Comparison of ENCODE assay signal across 37 cellular contexts in the genomic region with DNA sequence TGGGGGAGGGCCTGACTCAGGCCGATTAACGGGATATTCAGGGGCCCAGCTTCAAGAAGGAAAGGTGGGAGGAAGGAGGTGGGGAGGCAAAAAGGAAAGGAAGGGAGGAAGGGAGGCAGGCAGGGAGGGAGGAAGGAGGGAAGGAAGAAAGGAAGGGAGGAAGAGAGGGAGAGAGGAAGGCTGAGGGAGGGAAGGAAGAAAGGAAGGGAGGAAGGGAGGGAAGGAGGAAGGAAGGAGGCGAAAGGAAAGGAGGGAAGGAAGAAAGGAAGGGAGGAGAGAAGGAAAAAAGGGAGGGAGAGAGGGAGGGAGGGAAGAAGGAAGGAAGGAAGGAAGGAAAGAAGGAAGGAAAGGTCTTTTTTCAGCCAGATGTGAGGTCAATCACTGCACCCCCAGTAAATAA.
DNase-seq lines count a peak whose midpoint lies in the region; ATAC-seq, FAIRE-seq and TF ChIP-seq lines count a peak whose summit lies in the region.
"Had no signal": no experiment of that assay in that cellular context is flagged by ENCODE, and none has a peak within 500 bp of the region (broad histone marks: within the 10 kb centered on the region; RNA-seq: fewer than 3 reads in every experiment).

No MANE protein-coding gene starts in this region.

- H3K4me3 Mint-ChIP-seq in activated T-cell treated with anti-CD3 and anti-CD28 coated beads, Interleukin-2, amount 50 U/mL, for 72 hours, result no peak overlapping the region
- H3K4me3 Mint-ChIP-seq: B cell; CD14-positive monocyte; CD4-positive, alpha-beta memory T cell; CD4-positive, alpha-beta T cell; CD4-positive, CD25-positive, alpha-beta regulatory T cell; CD8-positive, alpha-beta memory T cell; CD8-positive, alpha-beta T cell had no signal

- WGBS in HepG2 (ENCODE audit: low lambda C conversion rate), result 2% methylated on average over 3 of the region's 3 CpGs
- WGBS in right lobe of liver (ENCODE audit: insufficient coverage, low coverage, low lambda C conversion rate, missing lambda C conversion rate), result 36% methylated on average over 3 of the region's 3 CpGs
- WGBS in H1 (ENCODE audit: extremely low coverage in 1 of 2, insufficient coverage in 1 of 2, insufficient read length in 1 of 2, insufficient replicate concordance in 2 of 2, low coverage in 1 of 2, low lambda C conversion rate in 2 of 2, missing lambda C conversion rate in 1 of 2), 2 experiments, result 0% methylated on average over 1 of the region's 3 CpGs; no CpG with 5 or more reads in 1 of the 2 experiments
- 27% methylated on average over 3 of the region's 3 CpGs for WGBS in mesenchymal stem cell

- no peaks in the 10 kb centered on the region for H3K36me3 ChIP-seq in HepG2 (replicated peaks in 1 of 2; ENCODE audit: control insufficient read depth in 1 of 2, insufficient read depth in 2 of 2, low read length in 2 of 2)
- H3K36me3 ChIP-seq in right lobe of liver, result no peaks in the 10 kb centered on the region
- H3K36me3 ChIP-seq in HEK293 (ENCODE audit: control insufficient read depth in 2 of 2, insufficient read depth in 1 of 2, low read length in 2 of 2), result no peaks in the 10 kb centered on the region
- no peaks in the 10 kb centered on the region for H3K36me3 ChIP-seq in H1 (ENCODE audit: control insufficient read depth in 2 of 4, insufficient read depth in 4 of 4, low read length in 3 of 4)
- H3K36me3 ChIP-seq in mesenchymal stem cell (ENCODE audit: control insufficient read depth in 1 of 2, insufficient read depth in 2 of 2, low read depth in 1 of 2, low read length in 2 of 2), result no peaks in the 10 kb centered on the region
- H3K36me3 ChIP-seq: BE2C; BLaER1; BLaER1 treated with 17β-estradiol and CSF1 and Interleukin-3, amounts not matched to agents 10 nM and 100 nM had no signal

- H4K8ac ChIP-seq in H1 (ENCODE audit: extremely low read depth, insufficient read depth, low read length) (no peak overlapping the region), mesenchymal stem cell (ENCODE audit: low read length) (no peak overlapping the region)

- H2BK20ac ChIP-seq in H1 (ENCODE audit: low read length), result peak overlapping the region; percentile 98; the same call in 1 of the 2 replicates

- H4K91ac ChIP-seq in H1 (replicated peaks; ENCODE audit: insufficient read length, low read length) (peak overlapping the region; percentile 70), mesenchymal stem cell (ENCODE audit: low read length) (peak overlapping the region; percentile 28)

- H2BK12ac ChIP-seq in H1 (ENCODE audit: low read depth, low read length) (no peak overlapping the region), mesenchymal stem cell (ENCODE audit: low read length in 2 of 2) (no peak overlapping the region)

- no peaks in the 10 kb centered on the region for H3K9me3 Mint-ChIP-seq in activated T-cell treated with anti-CD3 and anti-CD28 coated beads, Interleukin-2, amount 50 U/mL, for 72 hours
- H3K9me3 Mint-ChIP-seq: CD4-positive, alpha-beta T cell; CD8-positive, alpha-beta T cell had no signal

- H3K27me3 ChIP-seq in HepG2 (ENCODE audit: control insufficient read depth in 1 of 2, insufficient read depth in 2 of 2, low read length in 2 of 2), result peaks cover 1 to 4% of the 10 kb centered on the region in 2 experiments; a peak in 2 of 5 replicates
- no peaks in the 10 kb centered on the region for H3K27me3 ChIP-seq in right lobe of liver
- peaks cover 0 to 2% (median 0%) of the 10 kb centered on the region in 4 experiments; a peak in 2 of 7 replicates for H3K27me3 ChIP-seq in H1 (replicated peaks in 1 of 4; ENCODE audit: control insufficient read depth in 3 of 4, extremely low read depth in 1 of 4, insufficient read depth in 3 of 4, low read length in 3 of 4)
- H3K27me3 ChIP-seq in mesenchymal stem cell (ENCODE audit: control insufficient read depth in 1 of 2, insufficient read depth in 1 of 2, low read length in 2 of 2), result peaks cover 4 to 55% of the 10 kb centered on the region in 2 experiments
- H3K27me3 ChIP-seq: BE2C; BLaER1; BLaER1 treated with 17β-estradiol and CSF1 and Interleukin-3, amounts not matched to agents 10 nM and 100 nM had no signal

- H2BK120ac ChIP-seq in H1 (replicated peaks; ENCODE audit: low read depth, low read length) (no peak overlapping the region), mesenchymal stem cell (ENCODE audit: low read depth, low read length) (no peak overlapping the region)

- H4K20me1 ChIP-seq in HepG2 (ENCODE audit: insufficient read depth, low read length) (no peaks in the 10 kb centered on the region), H1 (replicated peaks in 1 of 2; ENCODE audit: control insufficient read depth in 1 of 2, insufficient read depth in 2 of 2, low read length in 2 of 2) (no peaks in the 10 kb centered on the region)
- H4K20me1 ChIP-seq: BLaER1; BLaER1 treated with 17β-estradiol and CSF1 and Interleukin-3, amounts not matched to agents 10 nM and 100 nM had no signal

- BruUV-seq in HepG2 (replicated peaks; lab: Mats Ljungman, UMichigan), result no TSS peak

- POLR2A ChIA-PET in HepG2 (lab: Yijun Ruan, JAX) (no interaction called here), HEK293 (lab: Yijun Ruan, JAX) (interaction anchor here (0.6 kb wide), 1 partner anchor 376 kb away, joined by 9 read pairs; no protein-coding TSS in a partner anchor), H1 (lab: Charles Lee; ENCODE audit: partially characterized antibody) (no interaction called here)

- H4K5ac ChIP-seq in H1 (ENCODE audit: insufficient read length, low read depth, low read length), result no peak overlapping the region

- H2BK15ac ChIP-seq in H1 (ENCODE audit: low read length), result no peak overlapping the region
- no peak overlapping the region for H2BK15ac ChIP-seq in mesenchymal stem cell (ENCODE audit: low read depth, poor library complexity, severe bottlenecking)

- TF ChIP-seq CTCF in HepG2 (CRISPR knock-in tag; IDR thresholded peaks at IDR 0.05), result no peak
- TF ChIP-seq CTCF in right lobe of liver (IDR thresholded peaks at IDR 0.05), result no peak
- TF ChIP-seq CTCF in HEK293 (tag by site-specific recombination; IDR thresholded peaks at IDR 0.05), result no peak
- no peak for TF ChIP-seq CTCF in H1 (IDR thresholded peaks at IDR 0.05; ENCODE audit: control extremely low read depth in 1 of 3, insufficient read depth in 1 of 3, low read depth in 1 of 3, low read length in 3 of 3)

- TF ChIP-seq EP300 in HepG2 (IDR thresholded peaks at IDR 0.05; ENCODE audit: low read depth in 2 of 2, low read length in 2 of 2), result no peak
- TF ChIP-seq EP300 in HepG2 (CRISPR knock-in tag; IDR thresholded peaks at IDR 0.05; ENCODE audit: borderline replicate concordance), result no peak
- no peak for TF ChIP-seq EP300 in H1 (IDR thresholded peaks at IDR 0.05; ENCODE audit: borderline replicate concordance in 1 of 2, low read depth in 2 of 2, low read length in 2 of 2)

- H3K36me3 Mint-ChIP-seq in activated T-cell treated with anti-CD3 and anti-CD28 coated beads, Interleukin-2, amount 50 U/mL, for 72 hours (ENCODE audit: insufficient read depth in 2 of 2), result no peaks in the 10 kb centered on the region
- H3K36me3 Mint-ChIP-seq: CD14-positive monocyte; CD4-positive, alpha-beta memory T cell; CD4-positive, CD25-positive, alpha-beta regulatory T cell; CD8-positive, alpha-beta memory T cell; CD8-positive, alpha-beta T cell had no signal

- H3K14ac ChIP-seq in H1 (ENCODE audit: insufficient read length) (no peak overlapping the region), mesenchymal stem cell (ENCODE audit: low read length in 2 of 2) (no peak overlapping the region)

- no peak overlapping the region for H3K9ac ChIP-seq in HepG2 (ENCODE audit: insufficient read depth, low read depth, low read length)
- H3K9ac ChIP-seq in H1 (replicated peaks in 1 of 4; ENCODE audit: extremely low read depth in 1 of 4, low read depth in 3 of 4, low read length in 3 of 4), result no peak overlapping the region
- no peak overlapping the region for H3K9ac ChIP-seq in mesenchymal stem cell (ENCODE audit: low read length)
- H3K9ac ChIP-seq: BLaER1; BLaER1 treated with 17β-estradiol and CSF1 and Interleukin-3, amounts not matched to agents 10 nM and 100 nM had no signal

- no peaks in the 10 kb centered on the region for H3K4me1 Mint-ChIP-seq in activated T-cell treated with anti-CD3 and anti-CD28 coated beads, Interleukin-2, amount 50 U/mL, for 72 hours (ENCODE audit: low read depth)
- H3K4me1 Mint-ChIP-seq: B cell; CD4-positive, alpha-beta memory T cell; CD4-positive, CD25-positive, alpha-beta regulatory T cell; CD8-positive, alpha-beta memory T cell had no signal

- no peak overlapping the region for H3K23ac ChIP-seq in H1 (ENCODE audit: insufficient read length)
- H3K23ac ChIP-seq in mesenchymal stem cell (ENCODE audit: low read length in 2 of 2), result no peak overlapping the region

- no peak overlapping the region for H3K27ac ChIP-seq in HepG2 (ENCODE audit: extremely low read length, insufficient read depth, low read length)
- H3K27ac ChIP-seq in right lobe of liver, result no peak overlapping the region
- H3K27ac ChIP-seq in HEK293 (ENCODE audit: extremely low read depth, low read depth, low read length), result no peak overlapping the region
- H3K27ac ChIP-seq in H1 (ENCODE audit: low read depth, low read length), result no peak overlapping the region
- no peak overlapping the region for H3K27ac ChIP-seq in mesenchymal stem cell (ENCODE audit: low read length, poor library complexity, severe bottlenecking)
- H3K27ac ChIP-seq: 22Rv1; A549; BLaER1; BLaER1 treated with 17β-estradiol and CSF1 and Interleukin-3, amounts not matched to agents 10 nM and 100 nM; C4-2B had no signal

- CTCF ChIA-PET in HepG2 (lab: Yijun Ruan, JAX; ENCODE audit: low intra/inter-chr PET ratio, low total read pairs), result no interaction called here
- CTCF ChIA-PET in HEK293 (lab: Yijun Ruan, JAX), result no interaction called here
- CTCF ChIA-PET in H1 (lab: Charles Lee; ENCODE audit: partially characterized antibody), result interaction anchor here (0.7 to 1.3 kb wide), 3 partner anchors 12 to 161 kb away, joined by 3 to 5 read pairs (median 3); no protein-coding TSS in a partner anchor

- H3K27me3 Mint-ChIP-seq in activated T-cell treated with anti-CD3 and anti-CD28 coated beads, Interleukin-2, amount 50 U/mL, for 72 hours (ENCODE audit: low read depth), result peaks cover 6% of the 10 kb centered on the region

- no peak for TF ChIP-seq RAD21 in HepG2 (CRISPR knock-in tag; IDR thresholded peaks at IDR 0.05)
- TF ChIP-seq RAD21 in H1 (IDR thresholded peaks at IDR 0.05 in 1 of 2, conservative IDR thresholded peaks at IDR 0.05 in 1 of 2; ENCODE audit: low read depth in 2 of 2, low read length in 2 of 2), result no peak

- H3K4me1 ChIP-seq in HepG2 (ENCODE audit: insufficient read depth, low read length), result no peaks in the 10 kb centered on the region
- H3K4me1 ChIP-seq in right lobe of liver, result no peaks in the 10 kb centered on the region
- H3K4me1 ChIP-seq in HEK293 (ENCODE audit: control insufficient read depth, insufficient read depth, low read length), result no peaks in the 10 kb centered on the region
- peaks cover 0 to 10% (median 5%) of the 10 kb centered on the region in 4 experiments; a peak in 6 of 7 replicates for H3K4me1 ChIP-seq in H1 (replicated peaks in 1 of 4; ENCODE audit: control insufficient read depth in 3 of 4, insufficient read depth in 4 of 4, low read length in 3 of 4)
- H3K4me1 ChIP-seq in mesenchymal stem cell (ENCODE audit: control insufficient read depth, insufficient read depth, low read depth, low read length), result no peaks in the 10 kb centered on the region
- H3K4me1 ChIP-seq: A549, BE2C, Caco-2 had no signal

- no peaks in the 10 kb centered on the region for H3K9me3 ChIP-seq in HepG2 (ENCODE audit: low read length)
- no peaks in the 10 kb centered on the region for H3K9me3 ChIP-seq in right lobe of liver
- H3K9me3 ChIP-seq in HEK293 (ENCODE audit: control insufficient read depth, insufficient read depth, low read depth, low read length), result no peaks in the 10 kb centered on the region
- H3K9me3 ChIP-seq in H1 (ENCODE audit: insufficient read depth in 2 of 2, low read depth in 1 of 2, low read length in 1 of 2), result no peaks in the 10 kb centered on the region
- H3K9me3 ChIP-seq in mesenchymal stem cell (ENCODE audit: control insufficient read depth, low read length), result no peaks in the 10 kb centered on the region
- H3K9me3 ChIP-seq: A549; BE2C; BLaER1; BLaER1 treated with 17β-estradiol and CSF1 and Interleukin-3, amounts not matched to agents 10 nM and 100 nM; Caco-2 had no signal

- in situ Hi-C loops in HepG2 (cut with HindIII; ENCODE audit: extremely low pct_ligation_motif_present, low pct_unique_long_range_greater_than_20kb), result no loop called here

- H3K79me1 ChIP-seq in H1 (ENCODE audit: low read depth, low read length) (no peaks in the 10 kb centered on the region), mesenchymal stem cell (replicated peaks; ENCODE audit: low read length, poor library complexity, severe bottlenecking) (no peaks in the 10 kb centered on the region)

- H3K18ac ChIP-seq in H1 (ENCODE audit: extremely low read depth, low read length) (no peak overlapping the region), mesenchymal stem cell (ENCODE audit: low read depth in 1 of 2, low read length in 2 of 2) (no peak overlapping the region)

- H2AFZ ChIP-seq in HepG2 (ENCODE audit: low read length), result no peak overlapping the region
- no peak overlapping the region for H2AFZ ChIP-seq in H1 (ENCODE audit: low read length)
- H2AFZ ChIP-seq in mesenchymal stem cell (ENCODE audit: low read depth, low read length), result no peak overlapping the region

- TF ChIP-seq POLR2A in HepG2 (IDR thresholded peaks at IDR 0.05; ENCODE audit: insufficient read depth in 1 of 2, low read depth in 2 of 2, low read length in 2 of 2) (no peak), right lobe of liver (IDR thresholded peaks at IDR 0.05) (no peak), H1 (IDR thresholded peaks at IDR 0.05; ENCODE audit: control extremely low read depth in 1 of 2, low read depth in 2 of 2, low read length in 2 of 2) (no peak)

- no peak for FAIRE-seq in HepG2 (lab: Jason Lieb, UNC)
- FAIRE-seq in H1 (lab: Jason Lieb, UNC), result no peak
- FAIRE-seq: A204.1, A549, D721Med had no signal

- H3K4ac ChIP-seq in H1 (replicated peaks; ENCODE audit: insufficient read length, low read depth, low read length) (no peak overlapping the region), mesenchymal stem cell (ENCODE audit: low read depth in 1 of 2, low read length in 2 of 2) (no peak overlapping the region)

- no peak for ATAC-seq in HepG2
- ATAC-seq in right lobe of liver, result no peak
- no peak for ATAC-seq in activated T-cell treated with anti-CD3 and anti-CD28 coated beads, Interleukin-2, amount 50 U/mL, for 72 hours (replicated peaks in 1 of 2)
- no peak for ATAC-seq in HG02759 (IDR thresholded peaks at IDR 0.05; ENCODE audit: unreplicated experiment)
- ATAC-seq: A549; CD8-positive, alpha-beta T cell had no signal

- H3K4me3 ChIP-seq in HepG2 (replicated peaks in 1 of 3; ENCODE audit: insufficient read depth in 1 of 3, low read depth in 2 of 3, low read length in 3 of 3), result no peak overlapping the region
- H3K4me3 ChIP-seq in right lobe of liver, result no peak overlapping the region
- no peak overlapping the region for H3K4me3 ChIP-seq in HEK293 (ENCODE audit: low read depth, low read length)
- no peak overlapping the region for H3K4me3 ChIP-seq in H1 (ENCODE audit: extremely low read depth in 1 of 4, insufficient read depth in 2 of 4, low read depth in 3 of 4, low read length in 4 of 4)
- no peak overlapping the region for H3K4me3 ChIP-seq in mesenchymal stem cell (ENCODE audit: insufficient read depth in 1 of 2, low read depth in 1 of 2, low read length in 2 of 2)
- H3K4me3 ChIP-seq: A549; BLaER1; BLaER1 treated with 17β-estradiol and CSF1 and Interleukin-3, amounts not matched to agents 10 nM and 100 nM had no signal

- DNase-seq in HepG2 (ENCODE audit: low spot score), result no peak
- DNase-seq in right lobe of liver, result no peak
- DNase-seq in H1 (ENCODE audit: low read depth in 1 of 2, low spot score in 2 of 2), result no peak
- DNase-seq in mesenchymal stem cell, result no peak
- no peak for DNase-seq in activated T-cell treated with anti-CD3 and anti-CD28 coated beads, Interleukin-2, amount 50 U/mL, for 72 hours
- DNase-seq in activated naive CD4-positive, alpha-beta T cell (lab: John Stamatoyannopoulos, UW), result no peak
- DNase-seq: 8988T; ACHN; AML-193; BE2C; C1 segment of cervical spinal cord; Caco-2; Calu3; CD4-positive, alpha-beta memory T cell; CD4-positive, alpha-beta T cell; CD4-positive, CD25-positive, alpha-beta regulatory T cell; CD8-positive, alpha-beta memory T cell; CD8-positive, alpha-beta T cell; COR-L47; DMS 273 treated with DMSO at 0.1 percent for 48 hours; DMS153; DMS53; DMS79; DMS79 treated with DMSO at 0.1 percent for 48 hours; DND-41; EL had no signal

- H3K4me2 ChIP-seq in HepG2 (ENCODE audit: low read depth, low read length) (no peak overlapping the region), H1 (ENCODE audit: insufficient read depth in 1 of 2, low read depth in 2 of 2, low read length in 2 of 2) (no peak overlapping the region), mesenchymal stem cell (ENCODE audit: low read length, poor library complexity, severe bottlenecking) (no peak overlapping the region)
- H3K4me2 ChIP-seq: A549; BLaER1; BLaER1 treated with 17β-estradiol and CSF1 and Interleukin-3, amounts not matched to agents 10 nM and 100 nM had no signal

- no peak overlapping the region for H3K56ac ChIP-seq in H1 (replicated peaks; ENCODE audit: insufficient read length, low read depth, low read length)

- no peaks in the 10 kb centered on the region for H3K79me2 ChIP-seq in HepG2 (ENCODE audit: insufficient read depth, low read length)
- H3K79me2 ChIP-seq in H1 (ENCODE audit: control insufficient read depth in 1 of 2, insufficient read depth in 2 of 2, low read length in 2 of 2), result no peaks in the 10 kb centered on the region

- H2BK5ac ChIP-seq in H1 (ENCODE audit: low read depth, low read length) (peak overlapping the region; percentile 60; the same call in 1 of the 2 replicates), mesenchymal stem cell (ENCODE audit: low read depth, low read length, poor library complexity, severe bottlenecking) (no peak overlapping the region)

- intact Hi-C loops in HepG2 (cut with micrococcal nuclease; ENCODE audit: unreplicated experiment), result no loop called here
- intact Hi-C loops in right lobe of liver (cut with DNase I), result no loop called here

- 0 out of 2 replicates have a peak overlapping the region, but pooled peaks have one; percentile 8 for H2AK5ac ChIP-seq in H1 (ENCODE audit: low read depth, low read length)
- no peak overlapping the region for H2AK5ac ChIP-seq in mesenchymal stem cell (ENCODE audit: low read length, severe bottlenecking)

- H3K27ac Mint-ChIP-seq in activated T-cell treated with anti-CD3 and anti-CD28 coated beads, Interleukin-2, amount 50 U/mL, for 72 hours, result no peak overlapping the region
- H3K27ac Mint-ChIP-seq: B cell; CD4-positive, alpha-beta memory T cell; CD4-positive, alpha-beta T cell; CD4-positive, CD25-positive, alpha-beta regulatory T cell; CD8-positive, alpha-beta memory T cell; CD8-positive, alpha-beta T cell had no signal

- H3K23me2 ChIP-seq in H1 (ENCODE audit: low read depth, low read length), result no peaks in the 10 kb centered on the region; the same call in 1 of the 2 replicates
